ENCODE assay signal across 1 cellular context in the genomic region with DNA sequence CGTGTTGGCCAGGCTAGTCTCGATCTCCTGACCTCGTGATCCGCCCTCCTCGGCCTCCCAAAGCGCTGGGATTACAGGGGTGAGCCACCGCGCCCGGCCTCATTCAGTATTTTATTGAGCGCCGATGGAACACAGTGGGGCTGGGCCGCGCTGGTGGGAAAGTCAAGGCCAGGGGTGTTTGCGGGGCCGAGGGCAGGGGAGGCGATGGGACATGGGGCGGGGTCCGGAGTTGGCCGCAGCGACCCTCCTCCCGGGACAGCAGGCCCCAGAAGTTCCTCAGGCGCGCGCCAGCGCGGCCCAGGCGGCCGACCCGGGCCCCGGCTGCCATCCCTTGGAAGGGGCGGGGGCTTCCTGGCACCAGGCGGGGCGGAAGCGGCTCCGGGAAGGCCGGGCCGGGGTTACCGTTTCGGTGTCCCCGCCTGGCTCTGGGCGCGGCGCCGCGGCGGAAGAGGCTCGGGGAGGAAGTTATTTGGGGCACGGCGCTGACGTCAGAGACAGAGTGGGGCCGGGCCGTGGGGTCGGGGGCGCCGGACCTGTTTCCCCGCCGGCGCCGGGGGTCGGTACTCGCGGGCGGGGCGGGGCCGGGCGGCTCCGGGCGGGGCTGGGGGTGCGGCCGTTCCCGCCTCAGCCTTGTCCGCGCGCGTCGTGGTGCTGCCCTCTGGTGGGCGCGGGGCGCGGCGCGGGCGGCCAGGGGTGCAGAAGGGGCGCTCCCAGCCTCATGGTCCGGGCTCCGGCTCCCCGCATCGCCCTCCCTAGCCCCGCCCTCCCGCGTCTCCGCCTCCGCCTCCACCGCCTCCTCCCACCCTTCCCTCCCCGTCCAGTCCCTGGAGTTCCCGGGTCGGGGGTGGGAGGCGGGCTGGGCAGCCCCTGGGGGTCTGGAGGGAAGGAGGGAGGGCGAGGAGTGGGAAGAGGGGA.
TF ChIP-seq lines count a peak whose summit lies in the region.

No MANE protein-coding gene starts in this region.

TF ChIP-seq in HCT116, 20 proteins besides CTCF, POLR2A, EP300 and RAD21:
- TF ChIP-seq, protein P1, sequence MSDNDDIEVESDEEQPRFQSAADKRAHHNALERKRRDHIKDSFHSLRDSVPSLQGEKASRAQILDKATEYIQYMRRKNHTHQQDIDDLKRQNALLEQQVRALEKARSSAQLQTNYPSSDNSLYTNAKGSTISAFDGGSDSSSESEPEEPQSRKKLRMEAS (IDR thresholded peaks at IDR 0.05) = peak; percentile 83
- TF ChIP-seq YY1 (IDR thresholded peaks at IDR 0.05; ENCODE audit: extremely low read depth, insufficient replicate concordance, low read depth, low read length) = peak; percentile 57
- TF ChIP-seq ZNF274 (IDR thresholded peaks at IDR 0.05; ENCODE audit: low read depth, low read length) = no peak
- peak; percentile 45 for TF ChIP-seq TCF7L2 (IDR thresholded peaks at IDR 0.05; ENCODE audit: borderline replicate concordance, extremely low read depth, insufficient read depth, insufficient read length)
- TF ChIP-seq ZFX (IDR thresholded peaks at IDR 0.05) = peak; percentile 78; the same call in 1 of the 2 replicates
- no peak for TF ChIP-seq ELF1 (IDR thresholded peaks at IDR 0.05; ENCODE audit: borderline replicate concordance, low read depth)
- 0 out of 2 replicates have a peak, but pooled peaks have one; percentile 65 for TF ChIP-seq EGR1 (IDR thresholded peaks at IDR 0.05; ENCODE audit: low read depth)
- TF ChIP-seq POLR2AphosphoS5 (IDR thresholded peaks at IDR 0.05; ENCODE audit: low read depth, low read length) = peak; percentile 77
TF ChIP-seq in HCT116: peak in this region for 6.
